Comparison of ENCODE assay signal across 1 cellular context in genomic region chr15:30956216-30956803, GRCh38.
TF ChIP-seq lines count a peak whose summit lies in the region.

No MANE protein-coding gene starts in this region.

TF ChIP-seq in K562, 482 proteins besides CTCF, POLR2A, EP300 and RAD21 (continued from another document):
- TF ChIP-seq ZBTB40 (IDR thresholded peaks at IDR 0.05) (no peak), ZBTB40 (CRISPR knock-in tag; IDR thresholded peaks at IDR 0.05) (no peak), ILF3 (IDR thresholded peaks at IDR 0.05; ENCODE audit: borderline replicate concordance) (no peak)
